In genomic region chr5:73801736-73802135, GRCh38 we compare ENCODE assay signal across 33 cellular contexts.
"Had no signal": no experiment of that assay in that cellular context is flagged by ENCODE, and none has a peak within 500 bp of the region (broad histone marks: within the 10 kb centered on the region; RNA-seq: fewer than 3 reads in every experiment).

No MANE protein-coding gene starts in this region.

- H3K4me1 ChIP-seq: body of pancreas, breast epithelium, SJCRH30 had no signal

- H3K36me3 Mint-ChIP-seq: activated CD4-positive, alpha-beta memory T cell treated with anti-CD3 and anti-CD28 coated beads for 36 hours; activated naive CD4-positive, alpha-beta T cell treated with anti-CD3 and anti-CD28 coated beads, Interleukin-2, amount 10 ng/mL, durations not matched to agents 7 days and 5 days; activated naive CD8-positive, alpha-beta T cell; WTC11 had no signal

- H3K4me1 Mint-ChIP-seq: activated naive CD4-positive, alpha-beta T cell treated with anti-CD3 and anti-CD28 coated beads, Interleukin-2, amount 10 ng/mL, durations not matched to agents 7 days and 5 days; activated naive CD8-positive, alpha-beta T cell treated with anti-CD3 and anti-CD28 coated beads, Interleukin-2, amount 50 U/mL, for 24 hours had no signal

- H3K9me3 ChIP-seq: body of pancreas, breast epithelium, SJCRH30 had no signal

- H3K36me3 ChIP-seq: breast epithelium, SJCRH30 had no signal

- DNase-seq: activated CD4-positive, alpha-beta memory T cell treated with anti-CD3 and anti-CD28 coated beads for 36 hours; activated CD4-positive, alpha-beta T cell treated with anti-CD3 and anti-CD28 coated beads for 4 hours; activated CD4-positive, alpha-beta T cell treated with anti-CD3 and anti-CD28 coated beads, Interleukin-2, amount 50 U/mL, for 1 hour; activated CD4-positive, CD25-positive, alpha-beta regulatory T cell treated with anti-CD3 and anti-CD28 coated beads, Interleukin-2, amount 50 U/mL, for 72 hours; activated CD8-positive, alpha-beta memory T cell treated with anti-CD3 and anti-CD28 coated beads, Interleukin-2, amount 50 U/mL, for 4 hours; activated effector memory CD4-positive, alpha-beta T cell treated with Interleukin-2 at 50 U/mL for 16 hours; activated naive CD4-positive, alpha-beta T cell treated with anti-CD3 and anti-CD28 coated beads, Interleukin-2, amount 10 ng/mL, durations not matched to agents 7 days and 5 days; activated naive CD8-positive, alpha-beta T cell treated with anti-CD3 and anti-CD28 coated beads, Interleukin-2, amount 50 U/mL, for 24 hours; activated T-cell treated with anti-CD3 and anti-CD28 coated beads for 4 hours; activated T-cell treated with anti-CD3 and anti-CD28 coated beads, Interleukin-2, amount 50 U/mL, for 4 hours; amniotic stem cell; aorta; body of pancreas; Kasumi-1; KG1; MM.1S; MV-4-11; NCI-H1092; NCI-H1436 treated with DMSO at 0.1 percent for 48 hours; NCI-H1694 treated with DMSO at 0.1 percent for 48 hours; NCI-H2029; NCI-H345; NCI-H524 treated with DMSO at 0.1 percent for 48 hours; SHP77; SJCRH30 had no signal

- H3K27ac Mint-ChIP-seq: activated CD4-positive, alpha-beta memory T cell treated with anti-CD3 and anti-CD28 coated beads for 36 hours; activated naive CD4-positive, alpha-beta T cell treated with anti-CD3 and anti-CD28 coated beads, Interleukin-2, amount 10 ng/mL, durations not matched to agents 7 days and 5 days; activated naive CD8-positive, alpha-beta T cell; activated naive CD8-positive, alpha-beta T cell treated with anti-CD3 and anti-CD28 coated beads, Interleukin-2, amount 50 U/mL, for 24 hours; T-helper 1 cell treated with Interleukin-12 subunit alpha and Interleukin-12 subunit beta and Interleukin-4 antibody, amounts not matched to agents 30 μg/mL and 1 μg/mL, for 36 hours; T-helper 2 cell treated with Interferon-gamma antibody and Interleukin-4, amounts not matched to agents 5 μg/mL and 100 μg/mL, for 36 hours; WTC11 had no signal

- H3K9me3 Mint-ChIP-seq: activated CD4-positive, alpha-beta memory T cell treated with anti-CD3 and anti-CD28 coated beads for 36 hours; activated naive CD4-positive, alpha-beta T cell treated with anti-CD3 and anti-CD28 coated beads, Interleukin-2, amount 10 ng/mL, durations not matched to agents 7 days and 5 days; activated naive CD8-positive, alpha-beta T cell treated with anti-CD3 and anti-CD28 coated beads, Interleukin-2, amount 50 U/mL, for 24 hours; activated T-cell treated with anti-CD3 and anti-CD28 coated beads, Interleukin-2, amount 50 U/mL, for 4 hours; T-helper 1 cell treated with Interleukin-12 subunit alpha and Interleukin-12 subunit beta and Interleukin-4 antibody, amounts not matched to agents 30 μg/mL and 1 μg/mL, for 36 hours; T-helper 2 cell treated with Interferon-gamma antibody and Interleukin-4, amounts not matched to agents 5 μg/mL and 100 μg/mL, for 36 hours; WTC11 had no signal

- H3K27me3 ChIP-seq: body of pancreas, breast epithelium, SJCRH30 had no signal

- H3K4me3 Mint-ChIP-seq: activated CD4-positive, alpha-beta memory T cell treated with anti-CD3 and anti-CD28 coated beads for 36 hours; activated naive CD4-positive, alpha-beta T cell treated with anti-CD3 and anti-CD28 coated beads, Interleukin-2, amount 10 ng/mL, durations not matched to agents 7 days and 5 days; activated naive CD8-positive, alpha-beta T cell; activated naive CD8-positive, alpha-beta T cell treated with anti-CD3 and anti-CD28 coated beads, Interleukin-2, amount 50 U/mL, for 24 hours; activated T-cell treated with anti-CD3 and anti-CD28 coated beads, Interleukin-2, amount 50 U/mL, for 4 hours; T-helper 1 cell treated with Interleukin-12 subunit alpha and Interleukin-12 subunit beta and Interleukin-4 antibody, amounts not matched to agents 30 μg/mL and 1 μg/mL, for 36 hours; T-helper 2 cell treated with Interferon-gamma antibody and Interleukin-4, amounts not matched to agents 5 μg/mL and 100 μg/mL, for 36 hours; WTC11 had no signal

- ATAC-seq: activated naive CD8-positive, alpha-beta T cell treated with anti-CD3 and anti-CD28 coated beads, Interleukin-2, amount 50 U/mL, for 24 hours; activated T-cell treated with anti-CD3 and anti-CD28 coated beads, Interleukin-2, amount 50 U/mL, for 4 hours; body of pancreas; Panc1; WTC11 had no signal

- H3K4me3 ChIP-seq: body of pancreas, breast epithelium, SJCRH30, SK-N-MC had no signal

- H3K27ac ChIP-seq: body of pancreas, breast epithelium, SJCRH30, SK-N-MC had no signal

- FAIRE-seq: TTC549 had no signal
